ENCODE assay signal across 13 cellular contexts in the genomic region with DNA sequence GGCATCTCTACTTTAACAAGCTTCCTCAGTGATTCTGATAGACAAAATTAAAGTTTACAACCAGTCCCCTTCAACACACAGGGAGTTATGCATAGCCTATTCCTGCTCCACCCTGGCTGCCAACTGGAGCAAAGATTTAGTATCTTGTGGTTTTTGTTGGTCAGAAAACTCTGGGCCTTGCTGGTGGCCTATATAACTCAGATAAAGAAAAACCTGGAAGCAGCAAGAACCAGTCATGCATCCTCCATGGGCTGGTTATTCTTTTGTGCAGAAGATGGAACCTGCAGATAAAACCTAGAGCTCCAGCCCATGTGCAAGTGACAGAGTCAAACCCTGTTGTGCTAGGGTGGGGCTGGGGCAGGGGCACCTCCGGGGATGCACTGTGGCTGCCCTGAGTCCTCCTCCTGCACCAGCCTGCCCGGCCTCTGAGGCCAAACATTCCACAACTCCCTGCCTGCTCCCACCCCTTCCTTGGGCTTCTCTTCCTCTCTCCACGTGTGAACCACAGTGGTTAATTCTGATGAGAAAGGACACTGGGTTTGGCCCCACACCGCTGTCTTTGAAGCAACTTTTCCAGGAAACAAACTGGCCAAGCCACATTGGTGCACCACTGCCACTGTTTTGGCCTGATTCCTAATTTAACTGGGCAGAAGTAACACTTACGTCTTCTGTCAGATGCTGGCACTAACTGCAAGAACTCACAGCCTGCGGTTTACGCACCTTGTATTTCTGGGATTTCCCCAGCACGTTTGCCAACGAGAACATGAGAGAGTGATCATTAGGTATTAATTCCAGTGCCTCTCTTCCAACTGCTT. TPM values are rescaled to one million over a fixed set of nuclear protein-coding genes. Genes with fewer than 3 reads are reported as not detected.
DNase-seq lines count a peak whose midpoint lies in the region; ATAC-seq and TF ChIP-seq lines count a peak whose summit lies in the region.
"Had no signal": no experiment of that assay in that cellular context is flagged by ENCODE, and none has a peak within 500 bp of the region (broad histone marks: within the 10 kb centered on the region; RNA-seq: fewer than 3 reads in every experiment).

No MANE protein-coding gene starts in this region.

- TF ChIP-seq POLR2A in prostate gland (IDR thresholded peaks at IDR 0.05) (no peak), Peyer's patch (IDR thresholded peaks at IDR 0.05) (no peak)

- H3K27me3 ChIP-seq in prostate gland (replicated peaks; ENCODE audit: insufficient read depth) (no peaks in the 10 kb centered on the region), Peyer's patch (no peaks in the 10 kb centered on the region)
- H3K27me3 ChIP-seq: esophagus muscularis mucosa had no signal

- no peaks in the 10 kb centered on the region for H3K27me3 Mint-ChIP-seq in activated CD8-positive, alpha-beta T cell treated with anti-CD3 and anti-CD28 coated beads, Interleukin-2, amount 10 ng/mL, durations not matched to agents 7 days and 5 days (ENCODE audit: low read depth)
- H3K27me3 Mint-ChIP-seq in activated CD8-positive, alpha-beta T cell treated with anti-CD3 and anti-CD28 coated beads for 36 hours, result no peaks in the 10 kb centered on the region

- peaks cover 47% of the 10 kb centered on the region for H3K36me3 Mint-ChIP-seq in activated CD8-positive, alpha-beta T cell treated with anti-CD3 and anti-CD28 coated beads, Interleukin-2, amount 10 ng/mL, durations not matched to agents 7 days and 5 days (ENCODE audit: low read depth)
- H3K36me3 Mint-ChIP-seq in activated CD8-positive, alpha-beta T cell treated with anti-CD3 and anti-CD28 coated beads for 36 hours (ENCODE audit: low read depth), result peaks cover 13% of the 10 kb centered on the region

- ATAC-seq in activated CD8-positive, alpha-beta T cell treated with anti-CD3 and anti-CD28 coated beads, Interleukin-2, amount 10 ng/mL, durations not matched to agents 7 days and 5 days, result no peak
- no peak for ATAC-seq in activated CD8-positive, alpha-beta T cell treated with anti-CD3 and anti-CD28 coated beads for 36 hours

- POLR2A ChIA-PET in activated CD8-positive, alpha-beta T cell treated with anti-CD3 and anti-CD28 coated beads, Interleukin-2, amount 10 ng/mL, durations not matched to agents 7 days and 5 days (lab: Charles Lee), result no interaction called here
- POLR2A ChIA-PET in activated CD8-positive, alpha-beta T cell treated with anti-CD3 and anti-CD28 coated beads for 36 hours (lab: Charles Lee), result no interaction called here

- H3K27ac Mint-ChIP-seq in activated CD8-positive, alpha-beta T cell treated with anti-CD3 and anti-CD28 coated beads, Interleukin-2, amount 10 ng/mL, durations not matched to agents 7 days and 5 days, result peak overlapping the region; percentile 21
- H3K27ac Mint-ChIP-seq in activated CD8-positive, alpha-beta T cell treated with anti-CD3 and anti-CD28 coated beads for 36 hours, result no peak overlapping the region

- H3K36me3 ChIP-seq in prostate gland, result no peaks in the 10 kb centered on the region
- H3K36me3 ChIP-seq in Peyer's patch, result peaks cover 0 to 14% (median 0%) of the 10 kb centered on the region in 3 donors

- intact Hi-C loops in activated CD8-positive, alpha-beta T cell treated with anti-CD3 and anti-CD28 coated beads for 36 hours (cut with micrococcal nuclease), result no loop called here
- intact Hi-C loops in prostate gland (cut with DNase I), result no loop called here

- H3K4me3 Mint-ChIP-seq in activated CD8-positive, alpha-beta T cell treated with anti-CD3 and anti-CD28 coated beads, Interleukin-2, amount 10 ng/mL, durations not matched to agents 7 days and 5 days, result no peak overlapping the region
- H3K4me3 Mint-ChIP-seq in activated CD8-positive, alpha-beta T cell treated with anti-CD3 and anti-CD28 coated beads for 36 hours, result no peak overlapping the region

- H3K4me1 Mint-ChIP-seq in activated CD8-positive, alpha-beta T cell treated with anti-CD3 and anti-CD28 coated beads, Interleukin-2, amount 10 ng/mL, durations not matched to agents 7 days and 5 days (ENCODE audit: low read depth), result peaks cover 46% of the 10 kb centered on the region
- H3K4me1 Mint-ChIP-seq in activated CD8-positive, alpha-beta T cell treated with anti-CD3 and anti-CD28 coated beads for 36 hours (ENCODE audit: low read depth), result peaks cover 19% of the 10 kb centered on the region

- H3K4me3 ChIP-seq in prostate gland (no peak overlapping the region), Peyer's patch (no peak overlapping the region)
- H3K4me3 ChIP-seq: esophagus muscularis mucosa had no signal

- TF ChIP-seq CTCF in activated CD8-positive, alpha-beta T cell treated with anti-CD3 and anti-CD28 coated beads for 36 hours (IDR thresholded peaks at IDR 0.05), result no peak
- TF ChIP-seq CTCF in prostate gland (IDR thresholded peaks at IDR 0.05), result no peak
- no peak for TF ChIP-seq CTCF in Peyer's patch (IDR thresholded peaks at IDR 0.05)

- CTCF ChIA-PET in activated CD8-positive, alpha-beta T cell treated with anti-CD3 and anti-CD28 coated beads, Interleukin-2, amount 10 ng/mL, durations not matched to agents 7 days and 5 days (lab: Charles Lee), result interaction anchor here (1.0 kb wide), 1 partner anchor 13 kb away, joined by 3 read pairs; no protein-coding TSS in a partner anchor
- CTCF ChIA-PET in activated CD8-positive, alpha-beta T cell treated with anti-CD3 and anti-CD28 coated beads for 36 hours (lab: Charles Lee), result interaction anchor here (1.0 to 2.1 kb wide), 2 partner anchors 23 to 39 kb away, joined by 3 to 7 read pairs; partner anchors contain the start of gene GGACT

- no peaks in the 10 kb centered on the region for H3K9me3 Mint-ChIP-seq in activated CD8-positive, alpha-beta T cell treated with anti-CD3 and anti-CD28 coated beads, Interleukin-2, amount 10 ng/mL, durations not matched to agents 7 days and 5 days (ENCODE audit: insufficient read depth)
- H3K9me3 Mint-ChIP-seq in activated CD8-positive, alpha-beta T cell treated with anti-CD3 and anti-CD28 coated beads for 36 hours, result peaks cover 3% of the 10 kb centered on the region

- H3K9me3 ChIP-seq in prostate gland (no peaks in the 10 kb centered on the region), Peyer's patch (no peaks in the 10 kb centered on the region)
- H3K9me3 ChIP-seq: esophagus muscularis mucosa had no signal

- H3K27ac ChIP-seq in prostate gland, result no peak overlapping the region
- no peak overlapping the region for H3K27ac ChIP-seq in Peyer's patch
- H3K27ac ChIP-seq: esophagus muscularis mucosa had no signal

- 34% methylated on average over 9 of the region's 9 CpGs for WGBS in prostate gland

- H3K4me1 ChIP-seq in prostate gland (replicated peaks) (no peaks in the 10 kb centered on the region), Peyer's patch (peaks cover 0 to 3% (median 0%) of the 10 kb centered on the region in 4 donors)

- DNase-seq in activated CD8-positive, alpha-beta T cell treated with anti-CD3 and anti-CD28 coated beads, Interleukin-2, amount 10 ng/mL, durations not matched to agents 7 days and 5 days, result no peak
- no peak for DNase-seq in activated CD8-positive, alpha-beta T cell treated with anti-CD3 and anti-CD28 coated beads for 36 hours
- DNase-seq in M059J (ENCODE audit: low read depth), result peak; percentile 25
- peak; percentile 52 for DNase-seq in cerebellar cortex (ENCODE audit: low spot score)
- peak; percentile 49 for DNase-seq in prostate gland (ENCODE audit: low spot score)
- no peak for DNase-seq in NCI-H2227 (lab: John Stamatoyannopoulos, UW; ENCODE audit: unreplicated experiment)
- DNase-seq in AG20443 (ENCODE audit: low spot score), result no peak
- DNase-seq in Peyer's patch, result no peak
- DNase-seq: aorta; DMS53; NCI-H146; stimulated activated naive CD4-positive, alpha-beta T cell treated with Interleukin-2 at 50 U/mL for 16 hours had no signal

RNA-seq across cellular contexts. Expression of gene GGACT, which starts 23.3 kb away (rescaled TPM):
- total RNA-seq in activated CD8-positive, alpha-beta T cell treated with anti-CD3 and anti-CD28 coated beads, Interleukin-2, amount 10 ng/mL, durations not matched to agents 7 days and 5 days, result 1 to 10 TPM; 3.1 to 3.5 TPM
- 1 to 10 TPM; 4.0 to 5.3 TPM for total RNA-seq in activated CD8-positive, alpha-beta T cell treated with anti-CD3 and anti-CD28 coated beads for 36 hours
- total RNA-seq in M059J (2014; rRNA removed; shearing (Covaris generic)), result 1.6 TPM in 1 of 2 replicates, not detected in the other
- total RNA-seq in prostate gland (10 to 100 TPM in 1 of 2 donors, 1 to 10 TPM in 1; 4.8 to 15.1 TPM), Peyer's patch (10 to 100 TPM in 2 of 4 donors, 1 to 10 TPM in 2; 8.8 to 37.4 (median 9.7) TPM)

Comparison
In these comparisons a context has a peak if more than half of its experiments do, and no peak if none do; other contexts are left out.
1. DNase-seq: peak in M059J (single experiment), cerebellar cortex (single experiment) and prostate gland (single experiment); none in activated CD8-positive, alpha-beta T cell treated with anti-CD3 and anti-CD28 coated beads, Interleukin-2, amount 10 ng/mL, durations not matched to agents 7 days and 5 days (single experiment), activated CD8-positive, alpha-beta T cell treated with anti-CD3 and anti-CD28 coated beads for 36 hours (single experiment), NCI-H2227 (single experiment), AG20443 (single experiment) and Peyer's patch (0 of 3).